In genomic region chr12:120639771-120640721, GRCh38 we compare ENCODE assay signal across 8 cellular contexts.
DNase-seq lines count a peak whose midpoint lies in the region; ATAC-seq and TF ChIP-seq lines count a peak whose summit lies in the region.

Gene CABP1, plus strand, starts transcription at chr12:120640626. Its CDS starts 60 bp downstream, at chr12:120640686.

- H3K27me3 ChIP-seq in subcutaneous abdominal adipose tissue (ENCODE audit: control insufficient read depth in 5 of 5, insufficient read depth in 4 of 5, low read length in 5 of 5): peaks cover 33 to 44% (median 42%) of the 10 kb centered on the region in 5 donors

- peak; percentile 21 for TF ChIP-seq CTCF in nephron progenitor cell (IDR thresholded peaks at IDR 0.05)

- no peak within 1 kb of the TSS for H3K9ac ChIP-seq in subcutaneous abdominal adipose tissue (ENCODE audit: low read length in 5 of 5)

- peaks cover 12% of the 10 kb centered on the region for H3K4me1 Mint-ChIP-seq in nephron progenitor cell

- H3K36me3 Mint-ChIP-seq in nephron progenitor cell (ENCODE audit: low read depth): no peaks in the 10 kb centered on the region

- H3K27ac Mint-ChIP-seq in nephron progenitor cell: no peak within 1 kb of the TSS

- H3K36me3 ChIP-seq in subcutaneous abdominal adipose tissue (ENCODE audit: control insufficient read depth in 5 of 5, insufficient read depth in 5 of 5, low read length in 5 of 5): no peaks in the 10 kb centered on the region

- H3K9me3 ChIP-seq in subcutaneous abdominal adipose tissue (ENCODE audit: control insufficient read depth in 5 of 5, low read length in 5 of 5): no peaks in the 10 kb centered on the region

- no peaks in the 10 kb centered on the region for H3K9me3 Mint-ChIP-seq in nephron progenitor cell

- H3K4me1 ChIP-seq in subcutaneous abdominal adipose tissue (ENCODE audit: control insufficient read depth in 5 of 5, insufficient read depth in 5 of 5, low read length in 5 of 5): peaks cover 0 to 14% (median 11%) of the 10 kb centered on the region in 5 donors

- H3K4me3 ChIP-seq in subcutaneous abdominal adipose tissue (ENCODE audit: low read depth in 1 of 5, low read length in 5 of 5): peak within 1 kb of the TSS in 3 of 5 donors; percentile 40 to 62 (median 53)

- peaks cover 85% of the 10 kb centered on the region for H3K27me3 Mint-ChIP-seq in nephron progenitor cell (ENCODE audit: low read depth, poor library complexity)

- peak; percentile 62 for ATAC-seq in GM21717 (IDR thresholded peaks at IDR 0.05; ENCODE audit: unreplicated experiment)

- peak within 1 kb of the TSS; percentile 77 for H3K4me3 Mint-ChIP-seq in nephron progenitor cell

- peak; percentile 17 for DNase-seq in DMS79 treated with DMSO at 0.1 percent for 48 hours (lab: John Stamatoyannopoulos, UW)
- DNase-seq in NCI-H1105 treated with DMSO at 0.1 percent for 48 hours (lab: John Stamatoyannopoulos, UW): peak; percentile 59
- DNase-seq in activated CD4-positive, alpha-beta T cell treated with anti-CD3 and anti-CD28 coated beads, Interleukin-2, amount 50 U/mL, for 24 hours (ENCODE audit: low read depth in 1 of 2, low spot score in 1 of 2): peak; percentile 40 to 41
- peak; percentile 58 for DNase-seq in effector CD4-positive, alpha-beta T cell
- DNase-seq in nephron progenitor cell: peak; percentile 79
- DNase-seq in AG08395 (ENCODE audit: low spot score): no peak

- no peak within 1 kb of the TSS for H3K27ac ChIP-seq in subcutaneous abdominal adipose tissue (ENCODE audit: low read depth, low read length)
